In genomic region chr15:67850995-67851535, GRCh38 we compare ENCODE assay signal across 15 cellular contexts. TPM values are rescaled to one million over a fixed set of nuclear protein-coding genes. Genes with fewer than 3 reads are reported as not detected.
DNase-seq lines count a peak whose midpoint lies in the region; ATAC-seq and TF ChIP-seq lines count a peak whose summit lies in the region.
"Had no signal": no experiment of that assay in that cellular context is flagged by ENCODE, and none has a peak within 500 bp of the region (broad histone marks: within the 10 kb centered on the region; RNA-seq: fewer than 3 reads in every experiment).

No MANE protein-coding gene starts in this region.

- H3K9me3 ChIP-seq in adipocyte (ENCODE audit: control insufficient read depth, low read length) (no peaks in the 10 kb centered on the region), lung (ENCODE audit: control insufficient read depth in 2 of 2, insufficient read depth in 1 of 2, low read length in 1 of 2) (no peaks in the 10 kb centered on the region), ovary (no peaks in the 10 kb centered on the region)
- H3K9me3 ChIP-seq: suprapubic skin had no signal

- intact Hi-C loops in ovary (cut with DNase I), result no loop called here

- 42 to 55% methylated on average over 4 of the region's 4 CpGs for WGBS in lung, 2 donors
- 66 to 79% (median 69%) methylated on average over 4 of the region's 4 CpGs for WGBS in ovary, 3 donors

- H3K4me3 ChIP-seq in NB4 (ENCODE audit: low read depth, low read length) (no peak overlapping the region), adipocyte (ENCODE audit: low read length) (no peak overlapping the region), lung (no peak overlapping the region), ovary (no peak overlapping the region)
- H3K4me3 ChIP-seq: neural progenitor cell, suprapubic skin had no signal

- H3K4me1 ChIP-seq in adipocyte (ENCODE audit: control insufficient read depth, insufficient read depth, low read length) (peaks cover 3% of the 10 kb centered on the region), lung (ENCODE audit: control insufficient read depth in 2 of 2, insufficient read depth in 2 of 2, low read length in 2 of 2) (no peaks in the 10 kb centered on the region), ovary (ENCODE audit: insufficient read depth) (no peaks in the 10 kb centered on the region)
- H3K4me1 ChIP-seq: suprapubic skin had no signal

- H3K27ac ChIP-seq in lung (ENCODE audit: low read depth in 1 of 2, low read length in 1 of 2), result no peak overlapping the region
- H3K27ac ChIP-seq in ovary, result no peak overlapping the region
- H3K27ac ChIP-seq: neural progenitor cell, suprapubic skin had no signal

- no peaks in the 10 kb centered on the region for H3K27me3 ChIP-seq in adipocyte (replicated peaks; ENCODE audit: control insufficient read depth, insufficient read depth, low read length)
- no peaks in the 10 kb centered on the region for H3K27me3 ChIP-seq in lung (ENCODE audit: control insufficient read depth, insufficient read depth)
- no peaks in the 10 kb centered on the region for H3K27me3 ChIP-seq in ovary
- H3K27me3 ChIP-seq: neural progenitor cell, suprapubic skin had no signal

- DNase-seq in GDM1 (lab: John Stamatoyannopoulos, UW), result peak; percentile 31
- peak; percentile 80 for DNase-seq in NB4 (ENCODE audit: low read depth)
- peak; percentile 59 for DNase-seq in adipocyte (ENCODE audit: low read depth)
- DNase-seq in lung (ENCODE audit: low spot score), result no peak
- DNase-seq in central memory CD4-positive, alpha-beta T cell, result no peak
- DNase-seq in G401 (ENCODE audit: low spot score), result no peak
- no peak for DNase-seq in ovary
- DNase-seq in activated CD4-positive, alpha-beta T cell treated with anti-CD3 and anti-CD28 coated beads for 1 hour, result no peak
- DNase-seq: NCI-H510A; stimulated activated CD4-positive, alpha-beta T cell treated with anti-CD3 and anti-CD28 coated beads, Interleukin-4, amount 100 ng/mL, for 24 hours had no signal

- peak; percentile 73 for ATAC-seq in lung (ENCODE audit: insufficient read depth, low FRiP score)

- TF ChIP-seq POLR2A in NB4 (IDR thresholded peaks at IDR 0.05; ENCODE audit: extremely low read depth, insufficient read length) (no peak), ovary (IDR thresholded peaks at IDR 0.05) (no peak)

- no peak overlapping the region for H3K9ac ChIP-seq in adipocyte (ENCODE audit: low read length)
- H3K9ac ChIP-seq: neural progenitor cell had no signal

- TF ChIP-seq CTCF in NB4 (IDR thresholded peaks at IDR 0.05; ENCODE audit: low read depth, low read length) (no peak), lung (IDR thresholded peaks at IDR 0.05; ENCODE audit: control extremely low read depth, extremely low read depth) (no peak), ovary (IDR thresholded peaks at IDR 0.05) (no peak)

- in situ Hi-C loops in G401 (cut with HindIII; ENCODE audit: low sequenced_read_pairs), result no loop called here

- no peaks in the 10 kb centered on the region for H3K36me3 ChIP-seq in adipocyte (ENCODE audit: control insufficient read depth, insufficient read depth, low read length, severe bottlenecking)
- no peaks in the 10 kb centered on the region for H3K36me3 ChIP-seq in lung (ENCODE audit: control insufficient read depth in 2 of 2, insufficient read depth in 2 of 2, low read length in 2 of 2)
- no peaks in the 10 kb centered on the region for H3K36me3 ChIP-seq in ovary
- H3K36me3 ChIP-seq: neural progenitor cell, suprapubic skin had no signal

- TF ChIP-seq EP300 in ovary (IDR thresholded peaks at IDR 0.05), result no peak

RNA-seq across cellular contexts. Expression of gene RNU6-1, which starts 11.2 kb away (rescaled TPM):
- total RNA-seq in lung (not detected), ovary (not detected)
- polyA plus RNA-seq in lung (not detected), ovary (not detected)
- not detected in 2 replicates for total RNA-seq in G401 (2014; rRNA removed; shearing (Covaris generic))
- total RNA-seq: kidney epithelial cell; LHCN-M2; suprapubic skin; T-helper 2 cell treated with Interferon-gamma antibody and Interleukin-4, amounts not matched to agents 100 ng/mL and 5 ng/mL, for 36 hours had no signal

RNA-seq across cellular contexts. Expression of gene SKOR1, which starts 25.8 kb away (rescaled TPM):
- total RNA-seq in lung (under 1 TPM; 0.17 to 0.46 TPM), ovary (1 to 10 TPM in 2 of 7 donors, under 1 TPM in 5; 0.34 to 1.2 (median 0.92) TPM)
- polyA plus RNA-seq in lung (under 1 TPM; 0.18 to 0.43 TPM), ovary (under 1 TPM; 0.05 to 0.67 TPM)
- 4.9 and 7.1 TPM in 2 replicates for total RNA-seq in G401 (2014; rRNA removed; shearing (Covaris generic))
- total RNA-seq: kidney epithelial cell had no signal

Comparison
In these comparisons a context has a peak if more than half of its experiments do, and no peak if none do; other contexts are left out.
1. DNase-seq: peak in GDM1 (single experiment), NB4 (single experiment) and adipocyte (single experiment); none in lung (single experiment), central memory CD4-positive, alpha-beta T cell (single experiment), G401 (single experiment), ovary (0 of 5) and activated CD4-positive, alpha-beta T cell treated with anti-CD3 and anti-CD28 coated beads for 1 hour (single experiment).